In the genomic region with DNA sequence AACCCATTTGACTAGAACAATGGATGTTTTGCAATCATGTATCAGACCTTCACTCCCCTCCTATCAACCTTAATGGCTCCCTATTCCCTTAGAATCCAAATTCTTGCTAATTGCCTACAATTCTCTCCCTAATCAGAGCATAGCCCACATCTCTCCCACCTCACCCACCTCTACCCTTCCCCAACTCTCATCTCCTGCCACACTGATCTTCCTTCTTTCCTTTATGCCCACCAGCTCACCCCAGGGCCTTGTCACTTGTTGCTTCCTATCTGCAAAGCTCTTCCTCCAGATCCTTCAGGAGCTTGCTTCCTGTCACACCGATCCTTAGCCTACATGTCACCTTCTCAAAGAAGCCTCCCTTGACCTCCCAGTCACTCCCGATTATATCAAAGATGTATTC, we compare ENCODE assay signal across 20 cellular contexts.
A peak's percentile ranks its signal among the peaks of the same experiment; 100 is the strongest.
DNase-seq lines count a peak whose midpoint lies in the region; ATAC-seq and TF ChIP-seq lines count a peak whose summit lies in the region.
"Had no signal": no experiment of that assay in that cellular context is flagged by ENCODE, and none has a peak within 500 bp of the region (broad histone marks: within the 10 kb centered on the region; RNA-seq: fewer than 3 reads in every experiment).

No MANE protein-coding gene starts in this region.

- H3K4ac ChIP-seq in H9 (ENCODE audit: low read depth, low read length) (no peak overlapping the region), mesendoderm (ENCODE audit: low read depth, low read length) (no peak overlapping the region)

- H2BK12ac ChIP-seq in H9 (ENCODE audit: insufficient read length, low read depth, low read length) = no peak overlapping the region

- H3K27me3 Mint-ChIP-seq in H9 (ENCODE audit: low read depth) (no peaks in the 10 kb centered on the region), endodermal cell (ENCODE audit: insufficient read depth) (no peaks in the 10 kb centered on the region)

- H3K79me1 ChIP-seq in H9 (ENCODE audit: insufficient read depth, low read depth, low read length, poor library complexity, severe bottlenecking) = no peaks in the 10 kb centered on the region
- H3K79me1 ChIP-seq in mesendoderm (ENCODE audit: low read length) = no peaks in the 10 kb centered on the region

- H4K20me1 ChIP-seq in H9 (ENCODE audit: control insufficient read depth, insufficient read depth, insufficient read length) = peaks cover 2% of the 10 kb centered on the region

- H2BK120ac ChIP-seq in H9 (ENCODE audit: low read depth, low read length, poor library complexity, severe bottlenecking) (no peak overlapping the region), mesendoderm (ENCODE audit: low read depth, low read length) (no peak overlapping the region)

- H3K4me2 ChIP-seq in H9 (ENCODE audit: insufficient read depth, insufficient read length, low read length) = no peak overlapping the region
- no peak overlapping the region for H3K4me2 ChIP-seq in mesendoderm (ENCODE audit: low read length)

- no peak overlapping the region for H3T11ph ChIP-seq in H9 (ENCODE audit: low read length)

- no peak for ATAC-seq in HG02610 (IDR thresholded peaks at IDR 0.05; ENCODE audit: unreplicated experiment)
- ATAC-seq: A549, HCT116 had no signal

- no peak overlapping the region for H4K91ac ChIP-seq in H9 (ENCODE audit: insufficient read length, low read depth, low read length)

- no peaks in the 10 kb centered on the region for H3K23me2 ChIP-seq in H9 (ENCODE audit: insufficient read length, low read depth, low read length, poor library complexity, severe bottlenecking)

- H3K27me3 ChIP-seq in H9 (ENCODE audit: insufficient read depth, low read length) = no peaks in the 10 kb centered on the region
- no peaks in the 10 kb centered on the region for H3K27me3 ChIP-seq in endodermal cell (ENCODE audit: control insufficient read depth, insufficient read depth, low read length, poor library complexity, severe bottlenecking)
- no peaks in the 10 kb centered on the region for H3K27me3 ChIP-seq in mesendoderm (ENCODE audit: insufficient read depth, low read length, poor library complexity)
- H3K27me3 ChIP-seq in tibial nerve = no peaks in the 10 kb centered on the region

- no peak overlapping the region for H3K14ac ChIP-seq in H9 (ENCODE audit: insufficient read depth, low read length)

- H3K4me3 Mint-ChIP-seq in H9 (peak overlapping the region in 1 of 2 experiments; percentile 4; a peak in 1 of 5 replicates), endodermal cell (no peak overlapping the region)
- H3K4me3 Mint-ChIP-seq: CD4-positive, alpha-beta memory T cell; HFFc6 had no signal

- WGBS in H9 (ENCODE audit: extremely low coverage, insufficient read length, low lambda C conversion rate) = no CpG with 5 or more reads among the region's 2 CpGs
- WGBS in endodermal cell (ENCODE audit: insufficient coverage in 1 of 2, insufficient read length in 1 of 2), 2 experiments = 74 to 83% methylated on average over 2 of the region's 2 CpGs
- WGBS in mesendoderm (ENCODE audit: extremely low coverage, insufficient coverage, low lambda C conversion rate) = no CpG with 5 or more reads among the region's 2 CpGs
- WGBS in tibial nerve, 2 donors = 31 to 82% methylated on average over 2 of the region's 2 CpGs

- TF ChIP-seq POLR2A in tibial nerve (IDR thresholded peaks at IDR 0.05) = no peak

- H4K5ac ChIP-seq in H9 (ENCODE audit: insufficient read length, low read depth, low read length) = no peak overlapping the region
- H4K5ac ChIP-seq in mesendoderm (ENCODE audit: low read length) = no peak overlapping the region

- H2BK15ac ChIP-seq in H9 (ENCODE audit: low read depth, low read length) (no peak overlapping the region), mesendoderm (replicated peaks; ENCODE audit: low read depth) (no peak overlapping the region)

- H3K4me1 ChIP-seq in H9 (ENCODE audit: insufficient read depth, low read length) (peaks cover 11% of the 10 kb centered on the region; the same call in 1 of the 2 replicates), endodermal cell (ENCODE audit: control insufficient read depth, insufficient read depth, low read length) (peaks cover 13% of the 10 kb centered on the region), mesendoderm (ENCODE audit: control insufficient read depth, low read depth, low read length) (peaks cover 8% of the 10 kb centered on the region), tibial nerve (no peaks in the 10 kb centered on the region)
- H3K4me1 ChIP-seq: Caco-2 had no signal

- H3K9me3 Mint-ChIP-seq in H9 (no peaks in the 10 kb centered on the region), endodermal cell (no peaks in the 10 kb centered on the region)
- H3K9me3 Mint-ChIP-seq: HFFc6 had no signal

- no peak overlapping the region for H2BK20ac ChIP-seq in H9 (ENCODE audit: low read depth, low read length, poor library complexity, severe bottlenecking)

- H3K23ac ChIP-seq in H9 (ENCODE audit: insufficient read length, low read depth, low read length) = no peak overlapping the region
- no peak overlapping the region for H3K23ac ChIP-seq in mesendoderm (ENCODE audit: low read length)

- H2AFZ ChIP-seq in H9 (ENCODE audit: low read length) = no peak overlapping the region
- H2AFZ ChIP-seq: GM23248 had no signal

- peak overlapping the region in 1 of 3 experiments; percentile 78; a peak in 4 of 7 replicates for H3K27ac Mint-ChIP-seq in H9
- peak overlapping the region; percentile 45 for H3K27ac Mint-ChIP-seq in endodermal cell
- H3K27ac Mint-ChIP-seq: CD4-positive, alpha-beta memory T cell; HFFc6 had no signal

- peak overlapping the region; percentile 2 for H3K27ac ChIP-seq in H9 (ENCODE audit: insufficient read length, low read depth, low read length)
- no peak overlapping the region for H3K27ac ChIP-seq in endodermal cell (ENCODE audit: low read depth, low read length)
- no peak overlapping the region for H3K27ac ChIP-seq in mesendoderm (ENCODE audit: low read depth, low read length)
- H3K27ac ChIP-seq in tibial nerve = no peak overlapping the region
- H3K27ac ChIP-seq: A549, GM23248 had no signal

- DNase-seq in H9 = no peak
- peak; percentile 12 for DNase-seq in M059J (ENCODE audit: low read depth)
- DNase-seq in endodermal cell = peak; percentile 49
- DNase-seq in mesendoderm = peak; percentile 34
- no peak for DNase-seq in tibial nerve (ENCODE audit: low spot score in 2 of 2)
- DNase-seq in activated naive CD4-positive, alpha-beta T cell (lab: John Stamatoyannopoulos, UW) = no peak
- no peak for DNase-seq in mesenteric fat pad (ENCODE audit: low spot score)
- DNase-seq: 8988T; ACHN; AML-193; C1 segment of cervical spinal cord; Caco-2; CD4-positive, alpha-beta memory T cell; DMS153; DND-41; GM23248; HFFc6 had no signal

- H2BK5ac ChIP-seq in H9 (ENCODE audit: insufficient read length, low read length) (no peak overlapping the region), mesendoderm (ENCODE audit: low read length) (peak overlapping the region; percentile 94)

- H3K18ac ChIP-seq in H9 (ENCODE audit: insufficient read length, low read depth, low read length) = no peak overlapping the region
- no peak overlapping the region for H3K18ac ChIP-seq in mesendoderm (ENCODE audit: low read length)

- H3K4me3 ChIP-seq in endodermal cell (ENCODE audit: low read length) (peak overlapping the region; percentile 16), mesendoderm (ENCODE audit: low read length) (no peak overlapping the region), tibial nerve (no peak overlapping the region)
- H3K4me3 ChIP-seq: A549, GM23248 had no signal

- H3K4me1 Mint-ChIP-seq in H9 (peaks cover 26% of the 10 kb centered on the region in 2 experiments), endodermal cell (peaks cover 26% of the 10 kb centered on the region)
- H3K4me1 Mint-ChIP-seq: CD4-positive, alpha-beta memory T cell had no signal

- H3K36me3 Mint-ChIP-seq in H9 (ENCODE audit: insufficient read depth in 1 of 3, low read depth in 3 of 3) (no peaks in the 10 kb centered on the region; a peak in 1 of 7 replicates), endodermal cell (ENCODE audit: low read depth) (no peaks in the 10 kb centered on the region)
- H3K36me3 Mint-ChIP-seq: CD4-positive, alpha-beta memory T cell had no signal

- H3K56ac ChIP-seq in H9 (ENCODE audit: insufficient read length, low read depth, low read length) (no peak overlapping the region), mesendoderm (ENCODE audit: low read length) (peak overlapping the region; percentile 72)

- H3K79me2 ChIP-seq in H9 (ENCODE audit: insufficient read depth, low read length) (no peaks in the 10 kb centered on the region), mesendoderm (ENCODE audit: control insufficient read depth, insufficient read depth, low read length) (no peaks in the 10 kb centered on the region)

- no peak for TF ChIP-seq EP300 in tibial nerve (IDR thresholded peaks at IDR 0.05)

- TF ChIP-seq CTCF in H9 (conservative IDR thresholded peaks at IDR 0.05) (no peak), endodermal cell (conservative IDR thresholded peaks at IDR 0.05) (no peak), tibial nerve (IDR thresholded peaks at IDR 0.05) (no peak)

- H4K8ac ChIP-seq in H9 (replicated peaks; ENCODE audit: insufficient read length, low read depth, low read length) (no peak overlapping the region), mesendoderm (ENCODE audit: low read depth, low read length) (no peak overlapping the region)

- no peak overlapping the region for H3K9ac ChIP-seq in H9 (ENCODE audit: extremely low read depth, insufficient read length, low read length)
- H3K9ac ChIP-seq in endodermal cell (ENCODE audit: extremely low read depth, low read length, poor library complexity, severe bottlenecking) = no peak overlapping the region
- no peak overlapping the region for H3K9ac ChIP-seq in mesendoderm (ENCODE audit: low read length)
- H3K9ac ChIP-seq: GM23248 had no signal

- H3K36me3 ChIP-seq in endodermal cell (ENCODE audit: control insufficient read depth, insufficient read depth, low read length) (no peaks in the 10 kb centered on the region), mesendoderm (ENCODE audit: control insufficient read depth, insufficient read depth, low read length) (no peaks in the 10 kb centered on the region), tibial nerve (no peaks in the 10 kb centered on the region)

- no peak overlapping the region for H2AK5ac ChIP-seq in H9 (ENCODE audit: insufficient read length, low read length)
- H2AK5ac ChIP-seq in mesendoderm (ENCODE audit: low read length) = no peak overlapping the region

- no peaks in the 10 kb centered on the region for H3K9me3 ChIP-seq in H9 (ENCODE audit: control insufficient read depth, low read depth, low read length)
- H3K9me3 ChIP-seq in endodermal cell (ENCODE audit: control insufficient read depth, low read length) = no peaks in the 10 kb centered on the region
- H3K9me3 ChIP-seq in tibial nerve = no peaks in the 10 kb centered on the region
- H3K9me3 ChIP-seq: A549, Caco-2 had no signal

Comparison
In these comparisons a context has a peak if more than half of its experiments do, and no peak if none do; other contexts are left out.
1. DNase-seq: peak in M059J (single experiment), endodermal cell (single experiment) and mesendoderm (single experiment); none in H9 (single experiment), tibial nerve (0 of 2), activated naive CD4-positive, alpha-beta T cell (0 of 4) and mesenteric fat pad (single experiment).